9 cellular contexts compared by ENCODE assay signal in genomic region chr19:56111601-56112312, GRCh38. TPM values are rescaled to one million over a fixed set of nuclear protein-coding genes. Genes with fewer than 3 reads are reported as not detected.
DNase-seq lines count a peak whose midpoint lies in the region; ATAC-seq, FAIRE-seq and TF ChIP-seq lines count a peak whose summit lies in the region.
"Had no signal": no experiment of that assay in that cellular context is flagged by ENCODE, and none has a peak within 500 bp of the region (broad histone marks: within the 10 kb centered on the region; RNA-seq: fewer than 3 reads in every experiment).

No MANE protein-coding gene starts in this region.

- peaks cover 76 to 100% (median 98%) of the 10 kb centered on the region in 11 experiments for H4K20me1 ChIP-seq in BLaER1 treated with 17β-estradiol and CSF1 and Interleukin-3, amounts not matched to agents 10 nM and 100 nM
- peaks cover 87% of the 10 kb centered on the region for H4K20me1 ChIP-seq in HepG2 (ENCODE audit: insufficient read depth, low read length)

- H3K4me3 Mint-ChIP-seq in activated T-cell treated with anti-CD3 and anti-CD28 coated beads, Interleukin-2, amount 50 U/mL, for 4 hours: no peak overlapping the region

- FAIRE-seq in HepG2 (lab: Jason Lieb, UNC): peak; percentile 12
- FAIRE-seq: astrocyte had no signal

- BruUV-seq in HepG2 (replicated peaks; lab: Mats Ljungman, UMichigan): no TSS peak

- no peak overlapping the region for H2AFZ ChIP-seq in HepG2 (ENCODE audit: low read length)

- peaks cover 99 to 100% (median 100%) of the 10 kb centered on the region in 10 experiments for H3K4me1 ChIP-seq in BLaER1 treated with 17β-estradiol and CSF1 and Interleukin-3, amounts not matched to agents 10 nM and 100 nM
- H3K4me1 ChIP-seq in HUES48 (ENCODE audit: control insufficient read depth, insufficient read depth, low read length): peaks cover 51% of the 10 kb centered on the region
- peaks cover 83% of the 10 kb centered on the region for H3K4me1 ChIP-seq in HepG2 (ENCODE audit: insufficient read depth, low read length)

- H3K36me3 Mint-ChIP-seq in activated T-cell treated with anti-CD3 and anti-CD28 coated beads, Interleukin-2, amount 50 U/mL, for 4 hours (ENCODE audit: insufficient read depth): no peaks in the 10 kb centered on the region

- WGBS in HepG2 (ENCODE audit: low lambda C conversion rate): 31% methylated on average over 7 of the region's 24 CpGs

- POLR2A ChIA-PET in HepG2 (lab: Yijun Ruan, JAX): interaction anchor here (0.6 to 3.7 kb wide), 9 partner anchors 8 to 203 kb away, joined by 3 to 58 read pairs (median 11); partner anchors contain the start of genes ZNF444, ZNF787 and ZSCAN5A

- H3K36me3 ChIP-seq in BLaER1 treated with 17β-estradiol and CSF1 and Interleukin-3, amounts not matched to agents 10 nM and 100 nM: peaks cover 0 to 29% (median 14%) of the 10 kb centered on the region in 11 experiments; a peak in 13 of 22 replicates
- H3K36me3 ChIP-seq in HUES48 (ENCODE audit: control insufficient read depth, insufficient read depth, low read length) (no peaks in the 10 kb centered on the region), HepG2 (replicated peaks in 1 of 2; ENCODE audit: control insufficient read depth in 1 of 2, insufficient read depth in 2 of 2, low read length in 2 of 2) (peaks cover 7 to 10% of the 10 kb centered on the region in 2 experiments; a peak in 4 of 5 replicates)

- peak overlapping the region in 10 of 11 experiments; percentile 10 to 82 (median 75); a peak in 19 of 22 replicates for H3K27ac ChIP-seq in BLaER1 treated with 17β-estradiol and CSF1 and Interleukin-3, amounts not matched to agents 10 nM and 100 nM
- H3K27ac ChIP-seq in HUES48 (ENCODE audit: low read depth, low read length) (peak overlapping the region; percentile 42), HepG2 (ENCODE audit: extremely low read length, insufficient read depth, low read length) (peak overlapping the region; percentile 83)

- no peak for TF ChIP-seq POLR2A in HepG2 (IDR thresholded peaks at IDR 0.05; ENCODE audit: insufficient read depth in 1 of 2, low read depth in 2 of 2, low read length in 2 of 2)

- no peaks in the 10 kb centered on the region for H3K27me3 ChIP-seq in BLaER1 treated with 17β-estradiol and CSF1 and Interleukin-3, amounts not matched to agents 10 nM and 100 nM
- no peaks in the 10 kb centered on the region for H3K27me3 ChIP-seq in HUES48 (ENCODE audit: control insufficient read depth, insufficient read depth, low read length)
- no peaks in the 10 kb centered on the region for H3K27me3 ChIP-seq in HepG2 (ENCODE audit: control insufficient read depth in 1 of 2, insufficient read depth in 2 of 2, low read length in 2 of 2)

- ATAC-seq in GM19395 (IDR thresholded peaks at IDR 0.05; ENCODE audit: unreplicated experiment) (peak; percentile 58), HepG2 (peak; percentile 72)
- peak; percentile 77 to 87 for ATAC-seq in activated T-cell treated with anti-CD3 and anti-CD28 coated beads, Interleukin-2, amount 50 U/mL, for 4 hours

- peak; percentile 20 for DNase-seq in activated T-cell treated with anti-CD3 and anti-CD28 coated beads, Interleukin-2, amount 50 U/mL, for 4 hours
- peak; percentile 45 for DNase-seq in HepG2 (ENCODE audit: low spot score)
- DNase-seq in stimulated activated CD8-positive, alpha-beta memory T cell treated with anti-CD3 and anti-CD28 coated beads, Interleukin-15, amount 100 ng/mL, for 1 hour (ENCODE audit: low read depth): peak; percentile 19
- no peak for DNase-seq in NCI-H345 treated with DMSO at 0.1 percent for 48 hours (lab: John Stamatoyannopoulos, UW; ENCODE audit: unreplicated experiment)
- DNase-seq in pons (ENCODE audit: low spot score): no peak

- no peaks in the 10 kb centered on the region for H3K9me3 Mint-ChIP-seq in activated T-cell treated with anti-CD3 and anti-CD28 coated beads, Interleukin-2, amount 50 U/mL, for 4 hours

- H3K4me2 ChIP-seq in BLaER1 treated with 17β-estradiol and CSF1 and Interleukin-3, amounts not matched to agents 10 nM and 100 nM: peak overlapping the region; percentile 92 to 100 (median 98)
- peak overlapping the region; percentile 73 for H3K4me2 ChIP-seq in HepG2 (ENCODE audit: low read depth, low read length)

- H3K9ac ChIP-seq in BLaER1 treated with 17β-estradiol and CSF1 and Interleukin-3, amounts not matched to agents 10 nM and 100 nM: peak overlapping the region; percentile 32 to 81 (median 71); a peak in 19 of 22 replicates
- H3K9ac ChIP-seq in HUES48 (ENCODE audit: low read depth, low read length): no peak overlapping the region
- 0 out of 2 replicates have a peak overlapping the region, but pooled peaks have one; percentile 50 for H3K9ac ChIP-seq in HepG2 (ENCODE audit: insufficient read depth, low read depth, low read length)

- TF ChIP-seq EP300 in HepG2 (IDR thresholded peaks at IDR 0.05; ENCODE audit: low read depth in 2 of 2, low read length in 2 of 2) (no peak), HepG2 (CRISPR knock-in tag; IDR thresholded peaks at IDR 0.05; ENCODE audit: borderline replicate concordance) (no peak)

- in situ Hi-C loops in HepG2 (cut with HindIII; ENCODE audit: extremely low pct_ligation_motif_present, low pct_unique_long_range_greater_than_20kb): no loop called here

- H3K9me3 ChIP-seq in BLaER1 treated with 17β-estradiol and CSF1 and Interleukin-3, amounts not matched to agents 10 nM and 100 nM (replicated peaks in 1 of 11): no peaks in the 10 kb centered on the region
- H3K9me3 ChIP-seq in HUES48 (ENCODE audit: control insufficient read depth, insufficient read depth, low read length): no peaks in the 10 kb centered on the region
- no peaks in the 10 kb centered on the region for H3K9me3 ChIP-seq in HepG2 (ENCODE audit: low read length)

- TF ChIP-seq CTCF in HepG2 (CRISPR knock-in tag; IDR thresholded peaks at IDR 0.05): no peak

- H3K27me3 Mint-ChIP-seq in activated T-cell treated with anti-CD3 and anti-CD28 coated beads, Interleukin-2, amount 50 U/mL, for 4 hours (ENCODE audit: low read depth): no peaks in the 10 kb centered on the region

- intact Hi-C loops in HepG2 (cut with micrococcal nuclease; ENCODE audit: unreplicated experiment): loop anchor here (2.0 to 5.0 kb wide), 2 partner anchors 59 to 774 kb away; partner anchors contain the start of gene KMT5C

- CTCF ChIA-PET in HepG2 (lab: Yijun Ruan, JAX; ENCODE audit: low intra/inter-chr PET ratio, low total read pairs): no interaction called here

- H3K79me2 ChIP-seq in HepG2 (ENCODE audit: insufficient read depth, low read length): peaks cover 89% of the 10 kb centered on the region

- no peak for TF ChIP-seq RAD21 in HepG2 (CRISPR knock-in tag; IDR thresholded peaks at IDR 0.05)

- H3K4me1 Mint-ChIP-seq in activated T-cell treated with anti-CD3 and anti-CD28 coated beads, Interleukin-2, amount 50 U/mL, for 4 hours (ENCODE audit: low read depth): peaks cover 50% of the 10 kb centered on the region

- H3K4me3 ChIP-seq in BLaER1 treated with 17β-estradiol and CSF1 and Interleukin-3, amounts not matched to agents 10 nM and 100 nM: peak overlapping the region in 9 of 10 experiments; percentile 5 to 58 (median 50); a peak in 16 of 20 replicates
- H3K4me3 ChIP-seq in HUES48 (ENCODE audit: low read depth, low read length): no peak overlapping the region
- peak overlapping the region in 2 of 3 experiments; percentile 41 to 57; a peak in 3 of 6 replicates for H3K4me3 ChIP-seq in HepG2 (replicated peaks in 1 of 3; ENCODE audit: insufficient read depth in 1 of 3, low read depth in 2 of 3, low read length in 3 of 3)

RNA-seq across cellular contexts. Expression of gene ZNF787, which starts 9.3 kb away (rescaled TPM):
- 10 to 100 TPM; 41.5 to 45.8 (median 42.2) TPM for total RNA-seq in activated T-cell treated with anti-CD3 and anti-CD28 coated beads, Interleukin-2, amount 50 U/mL, for 4 hours
- 35.6 and 42.8 TPM in 2 replicates for total RNA-seq in HepG2 (2016; rRNA removed; fragmentation: Illumina TruSeq; extraction: Trizol)
- 29.0 and 33.1 TPM in 2 replicates for total RNA-seq in HepG2 (2016; cell fraction: cytosol; rRNA removed; fragmentation: Illumina TruSeq; extraction: Trizol; ENCODE audit: low read depth)
- 34.7 and 46.1 TPM in 2 replicates for total RNA-seq in HepG2 (2016; cell fraction: insoluble cytoplasmic fraction; rRNA removed; fragmentation: Illumina TruSeq; extraction: Trizol)
- 62.2 and 73.5 TPM in 2 replicates for total RNA-seq in HepG2 (2016; cell fraction: membrane; rRNA removed; fragmentation: Illumina TruSeq; extraction: Trizol)
- total RNA-seq in HepG2 (2016; cell fraction: nucleus; rRNA removed; fragmentation: Illumina TruSeq; extraction: Trizol): 17.6 and 21.2 TPM in 2 replicates
- 15.1 and 23.1 TPM in 2 replicates for polyA plus RNA-seq in HepG2 (2011; rRNA removed)
- 9.6 and 21.1 TPM in 2 replicates for polyA plus RNA-seq in HepG2 (2011; cell fraction: cytosol; rRNA removed)
- 24.0 and 30.1 TPM in 2 replicates for polyA plus RNA-seq in HepG2 (2011; cell fraction: nucleus; rRNA removed)
- 20.1 and 21.2 TPM in 2 replicates for polyA plus RNA-seq in HepG2 (2012)
- 34.6 and 40.9 TPM in 2 replicates for polyA plus RNA-seq in HepG2 (2016; cell fraction: cytosol; fragmentation: Illumina TruSeq; extraction: Trizol; ENCODE audit: low read depth)
- 47.2 and 47.3 TPM in 2 replicates for polyA plus RNA-seq in HepG2 (2016; cell fraction: insoluble cytoplasmic fraction; fragmentation: Illumina TruSeq; extraction: Trizol; ENCODE audit: low read depth)
- polyA plus RNA-seq in HepG2 (2016; cell fraction: membrane; fragmentation: Illumina TruSeq; extraction: Trizol; ENCODE audit: low read depth): 55.5 and 74.3 TPM in 2 replicates
- 38.1 and 41.9 TPM in 2 replicates for polyA plus RNA-seq in HepG2 (2016; cell fraction: nucleus; fragmentation: Illumina TruSeq; extraction: Trizol; ENCODE audit: insufficient read depth, low read depth)
- 11.1 and 37.8 TPM in 2 replicates for polyA minus RNA-seq in HepG2 (2011; rRNA and poly(A)+ RNA removed; ENCODE audit: low replicate concordance)
- 24.6 and 29.7 TPM in 2 replicates for polyA minus RNA-seq in HepG2 (2011; cell fraction: cytosol; rRNA and poly(A)+ RNA removed)
- polyA minus RNA-seq in HepG2 (2011; cell fraction: nucleus; rRNA and poly(A)+ RNA removed): 9.8 and 11.8 TPM in 2 replicates

RNA-seq across cellular contexts. Expression of gene ZNF444, which starts 29.3 kb away (rescaled TPM):
- total RNA-seq in activated T-cell treated with anti-CD3 and anti-CD28 coated beads, Interleukin-2, amount 50 U/mL, for 4 hours: 10 to 100 TPM; 42.0 to 45.5 (median 44.9) TPM
- 24.4 and 30.3 TPM in 2 replicates for total RNA-seq in HepG2 (2016; rRNA removed; fragmentation: Illumina TruSeq; extraction: Trizol)
- 8.7 and 10.7 TPM in 2 replicates for total RNA-seq in HepG2 (2016; cell fraction: cytosol; rRNA removed; fragmentation: Illumina TruSeq; extraction: Trizol; ENCODE audit: low read depth)
- 24.3 and 28.9 TPM in 2 replicates for total RNA-seq in HepG2 (2016; cell fraction: insoluble cytoplasmic fraction; rRNA removed; fragmentation: Illumina TruSeq; extraction: Trizol)
- 18.5 and 19.0 TPM in 2 replicates for total RNA-seq in HepG2 (2016; cell fraction: membrane; rRNA removed; fragmentation: Illumina TruSeq; extraction: Trizol)
- total RNA-seq in HepG2 (2016; cell fraction: nucleus; rRNA removed; fragmentation: Illumina TruSeq; extraction: Trizol): 16.6 and 20.8 TPM in 2 replicates
- polyA plus RNA-seq in HepG2 (2011; rRNA removed): 27.4 and 34.2 TPM in 2 replicates
- 26.3 and 39.4 TPM in 2 replicates for polyA plus RNA-seq in HepG2 (2011; cell fraction: cytosol; rRNA removed)
- 141 and 147 TPM in 2 replicates for polyA plus RNA-seq in HepG2 (2011; cell fraction: nucleus; rRNA removed)
- 31.4 and 36.8 TPM in 2 replicates for polyA plus RNA-seq in HepG2 (2012)
- 9.9 and 10.2 TPM in 2 replicates for polyA plus RNA-seq in HepG2 (2016; cell fraction: cytosol; fragmentation: Illumina TruSeq; extraction: Trizol; ENCODE audit: low read depth)
- 35.6 and 37.8 TPM in 2 replicates for polyA plus RNA-seq in HepG2 (2016; cell fraction: insoluble cytoplasmic fraction; fragmentation: Illumina TruSeq; extraction: Trizol; ENCODE audit: low read depth)
- polyA plus RNA-seq in HepG2 (2016; cell fraction: membrane; fragmentation: Illumina TruSeq; extraction: Trizol; ENCODE audit: low read depth): 15.1 and 15.7 TPM in 2 replicates
- polyA plus RNA-seq in HepG2 (2016; cell fraction: nucleus; fragmentation: Illumina TruSeq; extraction: Trizol; ENCODE audit: insufficient read depth, low read depth): 59.4 and 67.1 TPM in 2 replicates
- polyA minus RNA-seq in HepG2 (2011; rRNA and poly(A)+ RNA removed; ENCODE audit: low replicate concordance): 7.0 and 28.3 TPM in 2 replicates
- 15.8 and 20.3 TPM in 2 replicates for polyA minus RNA-seq in HepG2 (2011; cell fraction: cytosol; rRNA and poly(A)+ RNA removed)
- polyA minus RNA-seq in HepG2 (2011; cell fraction: nucleus; rRNA and poly(A)+ RNA removed): 11.1 and 17.4 TPM in 2 replicates

Comparison
In these comparisons a context has a peak if more than half of its experiments do, and no peak if none do; other contexts are left out.
1. DNase-seq: peak in activated T-cell treated with anti-CD3 and anti-CD28 coated beads, Interleukin-2, amount 50 U/mL, for 4 hours (single experiment), HepG2 (single experiment) and stimulated activated CD8-positive, alpha-beta memory T cell treated with anti-CD3 and anti-CD28 coated beads, Interleukin-15, amount 100 ng/mL, for 1 hour (single experiment); none in NCI-H345 treated with DMSO at 0.1 percent for 48 hours (single experiment) and pons (single experiment).
2. Peak in every context shown above with its lines, with median percentiles within 50 percentile points of each other: H3K27ac ChIP-seq and ATAC-seq.